ENCODE assay signal across 19 cellular contexts in genomic region chr3:98518816-98519215, GRCh38. TPM values are rescaled to one million over a fixed set of nuclear protein-coding genes. Genes with fewer than 3 reads are reported as not detected.
A peak's percentile ranks its signal among the peaks of the same experiment; 100 is the strongest.
DNase-seq lines count a peak whose midpoint lies in the region; ATAC-seq lines count a peak whose summit lies in the region.
"Had no signal": no experiment of that assay in that cellular context is flagged by ENCODE, and none has a peak within 500 bp of the region (broad histone marks: within the 10 kb centered on the region; RNA-seq: fewer than 3 reads in every experiment).

No MANE protein-coding gene starts in this region.

- H3K27me3 Mint-ChIP-seq in CD8-positive, alpha-beta memory T cell, result no peaks in the 10 kb centered on the region
- no peaks in the 10 kb centered on the region for H3K27me3 Mint-ChIP-seq in activated naive CD8-positive, alpha-beta T cell treated with anti-CD3 and anti-CD28 coated beads, Interleukin-2, amount 10 ng/mL, durations not matched to agents 7 days and 5 days
- H3K27me3 Mint-ChIP-seq: IgD-negative memory B cell had no signal

- CTCF ChIA-PET in CD8-positive, alpha-beta memory T cell (lab: Charles Lee), result interaction anchor here (1.1 to 2.1 kb wide), 3 partner anchors 36 to 54 kb away, joined by 4 to 6 read pairs (median 4); no protein-coding TSS in a partner anchor

- peak overlapping the region in 7 of 8 donors; percentile 37 to 99 (median 80) for H3K27ac Mint-ChIP-seq in CD8-positive, alpha-beta memory T cell
- peak overlapping the region; percentile 72 for H3K27ac Mint-ChIP-seq in activated naive CD8-positive, alpha-beta T cell treated with anti-CD3 and anti-CD28 coated beads, Interleukin-2, amount 10 ng/mL, durations not matched to agents 7 days and 5 days

- H3K4me3 ChIP-seq in CD8-positive, alpha-beta memory T cell (ENCODE audit: low read length), result no peak overlapping the region
- H3K4me3 ChIP-seq: pancreas, testis had no signal

- H3K27me3 ChIP-seq in CD8-positive, alpha-beta memory T cell (ENCODE audit: insufficient read depth, low read length, poor library complexity, severe bottlenecking), result no peaks in the 10 kb centered on the region
- H3K27me3 ChIP-seq: pancreas, testis had no signal

- no peaks in the 10 kb centered on the region for H3K9me3 Mint-ChIP-seq in CD8-positive, alpha-beta memory T cell
- no peaks in the 10 kb centered on the region for H3K9me3 Mint-ChIP-seq in activated naive CD8-positive, alpha-beta T cell treated with anti-CD3 and anti-CD28 coated beads, Interleukin-2, amount 10 ng/mL, durations not matched to agents 7 days and 5 days
- H3K9me3 Mint-ChIP-seq: IgD-negative memory B cell, WTC11 had no signal

- H3K27ac ChIP-seq in CD8-positive, alpha-beta memory T cell (ENCODE audit: low read depth, low read length), result no peak overlapping the region
- H3K27ac ChIP-seq: pancreas, testis had no signal

- DNase-seq in Ammon's horn (ENCODE audit: low spot score) (peak; percentile 86), inferior parietal cortex (ENCODE audit: extremely low spot score) (peak; percentile 84), A172 (ENCODE audit: low spot score) (no peak), HT-29 (ENCODE audit: low spot score) (no peak)
- DNase-seq in CD8-positive, alpha-beta memory T cell, result no peak
- no peak for DNase-seq in activated naive CD8-positive, alpha-beta T cell treated with anti-CD3 and anti-CD28 coated beads, Interleukin-2, amount 10 ng/mL, durations not matched to agents 7 days and 5 days
- DNase-seq in central memory CD4-positive, alpha-beta T cell, result no peak
- DNase-seq: cortex of kidney, MV-4-11, NCI-H2029 treated with DMSO at 0.1 percent for 48 hours, NCI-H524, pancreas, testis had no signal

- no peaks in the 10 kb centered on the region for H3K9me3 ChIP-seq in CD8-positive, alpha-beta memory T cell (ENCODE audit: low read length)
- H3K9me3 ChIP-seq: pancreas, testis had no signal

- POLR2A ChIA-PET in CD8-positive, alpha-beta memory T cell (lab: Charles Lee), result interaction anchor here (0.7 to 3.4 kb wide), 3 partner anchors 45 to 55 kb away, joined by 4 to 10 read pairs (median 4); no protein-coding TSS in a partner anchor
- POLR2A ChIA-PET in activated naive CD8-positive, alpha-beta T cell treated with anti-CD3 and anti-CD28 coated beads, Interleukin-2, amount 10 ng/mL, durations not matched to agents 7 days and 5 days (lab: Charles Lee), result interaction anchor here (0.5 to 6.0 kb wide), 4 partner anchors 38 to 75 kb away, joined by 3 to 92 read pairs (median 4); partner anchors contain the start of gene CPOX

- peaks cover 35% of the 10 kb centered on the region for H3K36me3 ChIP-seq in CD8-positive, alpha-beta memory T cell (ENCODE audit: insufficient read depth, low read length)

- H3K4me3 Mint-ChIP-seq in CD8-positive, alpha-beta memory T cell, result peak overlapping the region; percentile 52 to 99 (median 94)
- peak overlapping the region; percentile 99 for H3K4me3 Mint-ChIP-seq in activated naive CD8-positive, alpha-beta T cell treated with anti-CD3 and anti-CD28 coated beads, Interleukin-2, amount 10 ng/mL, durations not matched to agents 7 days and 5 days
- H3K4me3 Mint-ChIP-seq: WTC11 had no signal

- H3K4me1 ChIP-seq in CD8-positive, alpha-beta memory T cell (ENCODE audit: insufficient read depth, low read length), result peaks cover 41% of the 10 kb centered on the region
- H3K4me1 ChIP-seq: testis had no signal

- peaks cover 4 to 81% (median 42%) of the 10 kb centered on the region in 3 donors for H3K36me3 Mint-ChIP-seq in CD8-positive, alpha-beta memory T cell
- peaks cover 79% of the 10 kb centered on the region for H3K36me3 Mint-ChIP-seq in activated naive CD8-positive, alpha-beta T cell treated with anti-CD3 and anti-CD28 coated beads, Interleukin-2, amount 10 ng/mL, durations not matched to agents 7 days and 5 days

- peaks cover 73 to 93% (median 86%) of the 10 kb centered on the region in 3 donors for H3K4me1 Mint-ChIP-seq in CD8-positive, alpha-beta memory T cell
- H3K4me1 Mint-ChIP-seq in activated naive CD8-positive, alpha-beta T cell treated with anti-CD3 and anti-CD28 coated beads, Interleukin-2, amount 10 ng/mL, durations not matched to agents 7 days and 5 days, result peaks cover 55% of the 10 kb centered on the region

- no peak for ATAC-seq in activated naive CD8-positive, alpha-beta T cell treated with anti-CD3 and anti-CD28 coated beads, Interleukin-2, amount 10 ng/mL, durations not matched to agents 7 days and 5 days (ENCODE audit: low read depth)
- ATAC-seq in HG02852 (IDR thresholded peaks at IDR 0.05; ENCODE audit: unreplicated experiment), result no peak
- ATAC-seq: pancreas, Right ventricle myocardium inferior, WTC11 had no signal

RNA-seq across cellular contexts. Expression of gene CLDND1, which starts 3.9 kb away (rescaled TPM):
- total RNA-seq in CD8-positive, alpha-beta memory T cell, result 100 to 1,000 TPM; 299 to 315 TPM
- polyA plus RNA-seq in CD8-positive, alpha-beta memory T cell, result 210 TPM
- total RNA-seq in activated naive CD8-positive, alpha-beta T cell treated with anti-CD3 and anti-CD28 coated beads, Interleukin-2, amount 10 ng/mL, durations not matched to agents 7 days and 5 days, result 100 to 1,000 TPM; 534 to 542 TPM
- 140 and 166 TPM in 2 replicates for total RNA-seq in A172 (2014; rRNA removed; shearing (Covaris generic))
- total RNA-seq in HT-29 (2014; rRNA removed; shearing (Covaris generic)), result 25.1 and 31.5 TPM in 2 replicates

RNA-seq across cellular contexts. Expression of gene GPR15, which starts 13.0 kb away (rescaled TPM):
- 10 to 100 TPM; 15.6 to 17.0 TPM for total RNA-seq in CD8-positive, alpha-beta memory T cell
- 7.7 TPM for polyA plus RNA-seq in CD8-positive, alpha-beta memory T cell
- total RNA-seq in activated naive CD8-positive, alpha-beta T cell treated with anti-CD3 and anti-CD28 coated beads, Interleukin-2, amount 10 ng/mL, durations not matched to agents 7 days and 5 days, result 10 to 100 TPM; 40.6 to 44.1 TPM
- not detected in 2 replicates for total RNA-seq in A172 (2014; rRNA removed; shearing (Covaris generic))
- total RNA-seq in HT-29 (2014; rRNA removed; shearing (Covaris generic)), result not detected in 2 replicates
- total RNA-seq: lower leg skin, Right ventricle myocardium inferior, testis, WTC11 had no signal

RNA-seq across cellular contexts. Expression of gene OR5K2, which starts 21.3 kb away (rescaled TPM):
- total RNA-seq in CD8-positive, alpha-beta memory T cell, result not detected
- polyA plus RNA-seq in CD8-positive, alpha-beta memory T cell, result not detected
- not detected for total RNA-seq in activated naive CD8-positive, alpha-beta T cell treated with anti-CD3 and anti-CD28 coated beads, Interleukin-2, amount 10 ng/mL, durations not matched to agents 7 days and 5 days
- not detected in 2 replicates for total RNA-seq in A172 (2014; rRNA removed; shearing (Covaris generic))
- total RNA-seq in HT-29 (2014; rRNA removed; shearing (Covaris generic)), result not detected in 2 replicates
- total RNA-seq: lower leg skin; pancreas; Right ventricle myocardium inferior; T-helper 1 cell treated with Interleukin-12 subunit alpha and Interleukin-12 subunit beta and Interleukin-4 antibody, amounts not matched to agents 30 ng/mL and 1 ng/mL, for 36 hours; testis; WTC11 had no signal
- polyA plus RNA-seq: IgD-negative memory B cell, pancreas had no signal

RNA-seq across cellular contexts. Expression of gene OR5K1, which starts 55.8 kb away (rescaled TPM):
- not detected for total RNA-seq in CD8-positive, alpha-beta memory T cell
- not detected for polyA plus RNA-seq in CD8-positive, alpha-beta memory T cell
- total RNA-seq in activated naive CD8-positive, alpha-beta T cell treated with anti-CD3 and anti-CD28 coated beads, Interleukin-2, amount 10 ng/mL, durations not matched to agents 7 days and 5 days, result not detected
- not detected in 2 replicates for total RNA-seq in A172 (2014; rRNA removed; shearing (Covaris generic))
- total RNA-seq in HT-29 (2014; rRNA removed; shearing (Covaris generic)), result not detected in 2 replicates
- total RNA-seq: lower leg skin; pancreas; Right ventricle myocardium inferior; T-helper 1 cell treated with Interleukin-12 subunit alpha and Interleukin-12 subunit beta and Interleukin-4 antibody, amounts not matched to agents 30 ng/mL and 1 ng/mL, for 36 hours; testis; WTC11 had no signal
- polyA plus RNA-seq: IgD-negative memory B cell, pancreas had no signal

Comparison
In these comparisons a context has a peak if more than half of its experiments do, and no peak if none do; other contexts are left out.
1. DNase-seq: peak in Ammon's horn (single experiment) and inferior parietal cortex (single experiment); none in CD8-positive, alpha-beta memory T cell (0 of 5), activated naive CD8-positive, alpha-beta T cell treated with anti-CD3 and anti-CD28 coated beads, Interleukin-2, amount 10 ng/mL, durations not matched to agents 7 days and 5 days (single experiment), A172 (single experiment), HT-29 (single experiment) and central memory CD4-positive, alpha-beta T cell (single experiment).
2. RNA of gene GPR15, which starts 13.0 kb away (total RNA-seq): 40.6 to 44.1 TPM in activated naive CD8-positive, alpha-beta T cell treated with anti-CD3 and anti-CD28 coated beads, Interleukin-2, amount 10 ng/mL, durations not matched to agents 7 days and 5 days and 15.6 to 17.0 TPM in CD8-positive, alpha-beta memory T cell; not detected in A172 and not detected in HT-29; every median in the first group is over 10 times any median in the second.